8 cellular contexts compared by ENCODE assay signal in the genomic region with DNA sequence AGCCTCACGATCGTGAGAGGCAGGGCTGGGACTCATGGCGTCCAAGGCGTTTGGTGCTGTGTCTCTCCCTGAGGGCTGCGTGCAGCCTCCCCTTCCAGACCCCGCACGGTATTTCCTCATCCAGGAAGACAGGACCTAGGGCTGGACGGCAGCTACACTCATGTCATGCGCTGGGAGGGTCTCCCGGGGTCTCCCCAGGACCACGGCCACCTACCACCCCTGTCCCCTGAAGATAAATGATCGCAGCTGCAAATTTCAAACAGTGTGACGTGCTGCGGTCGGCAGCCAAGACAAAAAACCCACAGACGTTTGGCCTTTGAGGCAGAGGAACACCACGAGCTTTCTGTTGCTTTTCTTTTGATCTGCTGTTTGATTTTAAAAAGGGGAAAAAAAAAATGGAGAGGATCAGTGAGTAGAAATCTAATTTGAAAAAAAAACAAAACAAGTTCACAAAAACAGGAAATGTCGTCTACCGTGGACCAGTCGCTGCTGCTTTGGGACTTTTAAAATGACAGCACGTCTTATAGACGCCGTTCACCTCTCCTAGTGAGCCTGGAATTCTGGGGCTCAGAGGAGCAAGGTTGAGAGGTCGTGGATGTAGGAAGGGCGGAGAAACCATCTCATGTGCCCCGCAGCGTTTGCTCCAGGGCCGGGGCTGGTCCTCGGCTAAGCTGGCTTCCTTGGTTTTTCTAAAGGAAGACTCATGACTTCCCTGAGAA.
A peak's percentile ranks its signal among the peaks of the same experiment; 100 is the strongest.
DNase-seq lines count a peak whose midpoint lies in the region; ATAC-seq and TF ChIP-seq lines count a peak whose summit lies in the region.

No MANE protein-coding gene starts in this region.

- DNase-seq in AG04450 (ENCODE audit: low read depth, low spot score) (peak; percentile 13), activated T-cell treated with anti-CD3 and anti-CD28 coated beads for 4 hours (peak; percentile 35), COLO668 (lab: John Stamatoyannopoulos, UW; ENCODE audit: unreplicated experiment) (no peak)
- DNase-seq in stimulated activated CD4-positive, alpha-beta T cell treated with anti-CD3 and anti-CD28 coated beads, Interleukin-15, amount 100 ng/mL, for 1 hour (ENCODE audit: low read depth in 1 of 2, low spot score in 1 of 2), result peak; percentile 26 to 38

- CTCF ChIA-PET in AG04450 (lab: Charles Lee), result no interaction called here

- no peak overlapping the region for H3K27ac ChIP-seq in AG04450 (ENCODE audit: low read depth, low read length)
- peak overlapping the region in 3 of 4 donors; percentile 35 to 59 (median 38) for H3K27ac ChIP-seq in gastroesophageal sphincter

- TF ChIP-seq CTCF in AG04450 (IDR thresholded peaks at IDR 0.05; ENCODE audit: low read depth, low read length) (no peak), gastroesophageal sphincter (IDR thresholded peaks at IDR 0.05) (no peak)

- H3K4me3 ChIP-seq in AG04450 (ENCODE audit: low read depth, low read length) (peak overlapping the region; percentile 22; the same call in 1 of the 2 replicates), gastroesophageal sphincter (peak overlapping the region; percentile 4 to 35)

- H3K9me3 ChIP-seq in AG04450 (ENCODE audit: control insufficient read depth, insufficient read depth, low read length) (no peaks in the 10 kb centered on the region), gastroesophageal sphincter (no peaks in the 10 kb centered on the region)

- WGBS in gastroesophageal sphincter (ENCODE audit: low coverage in 1 of 2), 2 donors, result 49 to 64% methylated on average over 11 to 17 of the region's 29 CpGs

- H3K27me3 ChIP-seq in AG04450 (ENCODE audit: control insufficient read depth, insufficient read depth, low read length) (peaks cover 1% of the 10 kb centered on the region), gastroesophageal sphincter (no peaks in the 10 kb centered on the region)

- ATAC-seq in HG03066 (IDR thresholded peaks at IDR 0.05; ENCODE audit: low read depth, unreplicated experiment), result peak; percentile 71
- peak; percentile 27 for ATAC-seq in gastroesophageal sphincter
- no peak for ATAC-seq in HG03280 (IDR thresholded peaks at IDR 0.05; ENCODE audit: unreplicated experiment)
- no peak for ATAC-seq in HG03521 (IDR thresholded peaks at IDR 0.05; ENCODE audit: unreplicated experiment)

- H3K4me1 ChIP-seq in gastroesophageal sphincter, result peaks cover 0 to 34% (median 0%) of the 10 kb centered on the region in 3 donors

- no peak for TF ChIP-seq POLR2A in gastroesophageal sphincter (IDR thresholded peaks at IDR 0.05)

- POLR2A ChIA-PET in AG04450 (lab: Yijun Ruan, JAX), result no interaction called here

- no peak for TF ChIP-seq EP300 in gastroesophageal sphincter (IDR thresholded peaks at IDR 0.05)

- H3K36me3 ChIP-seq in gastroesophageal sphincter, result no peaks in the 10 kb centered on the region

Comparison
In these comparisons a context has a peak if more than half of its experiments do, and no peak if none do; other contexts are left out.
1. ATAC-seq: peak in HG03066 (single experiment) and gastroesophageal sphincter (single experiment); none in HG03280 (single experiment) and HG03521 (single experiment).